12 cellular contexts compared by ENCODE assay signal in the genomic region with DNA sequence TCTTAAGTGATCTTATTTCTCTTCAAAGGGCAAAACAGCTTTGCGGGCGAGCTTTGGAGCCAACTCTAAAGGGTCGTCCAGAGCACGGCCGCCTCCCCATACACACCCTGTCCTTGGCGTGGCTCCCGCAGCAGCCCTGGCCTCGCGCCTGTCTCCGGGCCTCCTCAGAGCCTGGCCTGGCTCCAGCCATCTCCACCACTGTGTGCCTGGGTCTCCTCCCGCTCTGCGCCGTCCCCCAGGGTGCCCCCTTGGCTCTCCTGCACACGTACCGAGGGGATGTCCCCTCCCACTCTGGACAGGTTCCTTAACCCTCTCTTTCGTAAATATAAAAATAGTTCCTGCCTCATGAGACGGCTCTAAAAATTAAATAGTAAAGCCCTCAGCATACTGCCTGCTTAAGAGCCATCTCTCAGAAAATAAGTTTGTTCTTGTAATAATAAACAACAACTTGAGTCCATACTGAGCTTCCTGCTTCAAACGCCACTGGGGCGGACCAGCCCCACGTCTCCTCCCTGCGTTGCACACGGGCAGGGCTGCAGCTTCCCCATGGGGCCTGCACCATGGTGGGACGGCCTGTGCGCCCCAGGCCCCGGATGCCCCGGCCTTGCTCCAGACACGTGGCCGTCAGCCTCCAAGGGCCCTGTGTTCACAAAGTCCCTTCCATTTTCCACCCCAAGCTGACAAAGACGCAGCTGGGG.
DNase-seq lines count a peak whose midpoint lies in the region; ATAC-seq and TF ChIP-seq lines count a peak whose summit lies in the region.
"Had no signal": no experiment of that assay in that cellular context is flagged by ENCODE, and none has a peak within 500 bp of the region (broad histone marks: within the 10 kb centered on the region; RNA-seq: fewer than 3 reads in every experiment).

No MANE protein-coding gene starts in this region.

- H3K9me3 Mint-ChIP-seq in stimulated activated naive CD8-positive, alpha-beta T cell treated with anti-CD3 and anti-CD28 coated beads, Interleukin-15, amount 100 ng/mL, for 72 hours: peaks cover 0 to 6% of the 10 kb centered on the region in 2 donors

- H3K9me3 ChIP-seq in left ventricle myocardium inferior (replicated peaks) (peaks cover 20% of the 10 kb centered on the region), aorta (ENCODE audit: control insufficient read depth, low read length) (no peaks in the 10 kb centered on the region)

- no peak for DNase-seq in stimulated activated naive CD8-positive, alpha-beta T cell treated with anti-CD3 and anti-CD28 coated beads, Interleukin-15, amount 100 ng/mL, for 72 hours
- no peak for DNase-seq in stimulated activated naive CD8-positive, alpha-beta T cell treated with anti-CD3 and anti-CD28 coated beads, Interleukin-15, Interleukin-2, amounts not matched to agents 100 U/mL and 50 U/mL, for 24 hours
- DNase-seq in left ventricle myocardium inferior (peak; percentile 95), omental fat pad (ENCODE audit: low spot score) (no peak), aorta (peak; percentile 87 to 95), dedifferentiated amniotic fluid mesenchymal stem cell (ENCODE audit: extremely low spot score) (no peak), T-helper 9 cell (no peak), T-helper 2 cell (no peak)
- DNase-seq: activated CD4-positive, alpha-beta T cell treated with anti-CD3 and anti-CD28 coated beads for 1 hour; effector CD8-positive, alpha-beta T cell; NCI-H2227 treated with DMSO at 0.1 percent for 48 hours had no signal

- H3K36me3 ChIP-seq in left ventricle myocardium inferior (no peaks in the 10 kb centered on the region), aorta (ENCODE audit: control insufficient read depth in 1 of 2, insufficient read depth in 2 of 2, low read length in 1 of 2) (no peaks in the 10 kb centered on the region)

- no peak overlapping the region for H3K27ac Mint-ChIP-seq in stimulated activated naive CD8-positive, alpha-beta T cell treated with anti-CD3 and anti-CD28 coated beads, Interleukin-15, amount 100 ng/mL, for 72 hours
- H3K27ac Mint-ChIP-seq: activated T-helper 2 cell treated with anti-CD3 and anti-CD28 coated beads, Interferon-gamma antibody, Interleukin-2, Interleukin-4, amounts not matched to agents 10 μg/mL and 5 μg/mL and 100 μg/mL, durations not matched to agents 14 hours and 24 hours and 36 hours had no signal

- ATAC-seq in stimulated activated naive CD8-positive, alpha-beta T cell treated with anti-CD3 and anti-CD28 coated beads, Interleukin-15, amount 100 ng/mL, for 72 hours: peak; percentile 13
- no peak for ATAC-seq in stimulated activated naive CD8-positive, alpha-beta T cell treated with anti-CD3 and anti-CD28 coated beads, Interleukin-15, Interleukin-2, amounts not matched to agents 100 U/mL and 50 U/mL, for 24 hours
- ATAC-seq in omental fat pad (ENCODE audit: low FRiP score) (peak; percentile 79), aorta (ENCODE audit: low FRiP score) (peak; percentile 86)

- H3K27me3 Mint-ChIP-seq in stimulated activated naive CD8-positive, alpha-beta T cell treated with anti-CD3 and anti-CD28 coated beads, Interleukin-15, amount 100 ng/mL, for 72 hours: no peaks in the 10 kb centered on the region

- H3K27ac ChIP-seq in left ventricle myocardium inferior (replicated peaks) (peak overlapping the region; percentile 86), aorta (ENCODE audit: low read depth in 1 of 2, low read length in 2 of 2) (peak overlapping the region in 1 of 2 donors; percentile 70)

- H3K4me3 Mint-ChIP-seq in stimulated activated naive CD8-positive, alpha-beta T cell treated with anti-CD3 and anti-CD28 coated beads, Interleukin-15, amount 100 ng/mL, for 72 hours: no peak overlapping the region

- intact Hi-C loops in left ventricle myocardium inferior (cut with micrococcal nuclease): no loop called here
- intact Hi-C loops in aorta (cut with DNase I): no loop called here

- H3K4me1 ChIP-seq in left ventricle myocardium inferior: peaks cover 32% of the 10 kb centered on the region
- no peaks in the 10 kb centered on the region for H3K4me1 ChIP-seq in aorta (ENCODE audit: control insufficient read depth in 1 of 2, insufficient read depth in 2 of 2, low read length in 2 of 2)

- no peaks in the 10 kb centered on the region for H3K27me3 ChIP-seq in left ventricle myocardium inferior (ENCODE audit: low read depth)
- no peaks in the 10 kb centered on the region for H3K27me3 ChIP-seq in aorta (ENCODE audit: control insufficient read depth in 1 of 2, insufficient read depth in 2 of 2, low read length in 1 of 2)

- TF ChIP-seq CTCF in left ventricle myocardium inferior (IDR thresholded peaks at IDR 0.05; ENCODE audit: borderline replicate concordance) (no peak), omental fat pad (IDR thresholded peaks at IDR 0.05) (no peak)

- no peaks in the 10 kb centered on the region for H3K4me1 Mint-ChIP-seq in stimulated activated naive CD8-positive, alpha-beta T cell treated with anti-CD3 and anti-CD28 coated beads, Interleukin-15, amount 100 ng/mL, for 72 hours

- H3K4me3 ChIP-seq in left ventricle myocardium inferior (peak overlapping the region; percentile 29), aorta (ENCODE audit: low read length in 2 of 2) (no peak overlapping the region)

- 9 to 14% methylated on average over 29 of the region's 29 CpGs for WGBS in aorta, 2 donors

Comparison
In these comparisons a context has a peak if more than half of its experiments do, and no peak if none do; other contexts are left out.
1. DNase-seq: peak in left ventricle myocardium inferior (single experiment) and aorta (2 of 2); none in stimulated activated naive CD8-positive, alpha-beta T cell treated with anti-CD3 and anti-CD28 coated beads, Interleukin-15, amount 100 ng/mL, for 72 hours (0 of 2), stimulated activated naive CD8-positive, alpha-beta T cell treated with anti-CD3 and anti-CD28 coated beads, Interleukin-15, Interleukin-2, amounts not matched to agents 100 U/mL and 50 U/mL, for 24 hours (single experiment), omental fat pad (single experiment), dedifferentiated amniotic fluid mesenchymal stem cell (single experiment), T-helper 9 cell (single experiment) and T-helper 2 cell (0 of 5).